In genomic region chr22:37338539-37339246, GRCh38 we compare ENCODE assay signal across 17 cellular contexts. TPM values are rescaled to one million over a fixed set of nuclear protein-coding genes. Genes with fewer than 3 reads are reported as not detected.
A peak's percentile ranks its signal among the peaks of the same experiment; 100 is the strongest.
DNase-seq lines count a peak whose midpoint lies in the region; ATAC-seq and TF ChIP-seq lines count a peak whose summit lies in the region.
"Had no signal": no experiment of that assay in that cellular context is flagged by ENCODE, and none has a peak within 500 bp of the region (broad histone marks: within the 10 kb centered on the region; RNA-seq: fewer than 3 reads in every experiment).

No MANE protein-coding gene starts in this region.

- no peak overlapping the region for H3K56ac ChIP-seq in IMR-90 (ENCODE audit: extremely low read depth, insufficient read depth, low read length)

- H4K20me1 ChIP-seq in IMR-90 (ENCODE audit: insufficient read depth, low read length), result no peaks in the 10 kb centered on the region

- H3K9me3 ChIP-seq in IMR-90 (ENCODE audit: control insufficient read depth, insufficient read depth, low read length) (no peaks in the 10 kb centered on the region), neuronal stem cell (replicated peaks in 1 of 2; ENCODE audit: control insufficient read depth in 2 of 2, insufficient read depth in 1 of 2, low read depth in 1 of 2, low read length in 2 of 2) (no peaks in the 10 kb centered on the region), stomach (no peaks in the 10 kb centered on the region)
- H3K9me3 ChIP-seq: A549 had no signal

- POLR2A ChIA-PET in IMR-90 (lab: Charles Lee; ENCODE audit: unreplicated experiment) (no interaction called here), RWPE1 (lab: Yijun Ruan, JAX; ENCODE audit: low non-redundant PET) (no interaction called here)

- H2AFZ ChIP-seq in IMR-90 (replicated peaks; ENCODE audit: low read length, poor library complexity), result no peak overlapping the region
- no peak overlapping the region for H2AFZ ChIP-seq in neuronal stem cell (ENCODE audit: low read length)

- no peak overlapping the region for H3K4me3 ChIP-seq in IMR-90 (ENCODE audit: insufficient read depth, low read depth, low read length)
- H3K4me3 ChIP-seq in neuronal stem cell (ENCODE audit: low read length in 2 of 2), result peak overlapping the region in 1 of 2 donors; percentile 23
- no peak overlapping the region for H3K4me3 ChIP-seq in stomach
- H3K4me3 ChIP-seq: A549 had no signal

- H3K4me1 ChIP-seq in IMR-90 (ENCODE audit: control insufficient read depth, insufficient read depth, low read length) (peaks cover 21% of the 10 kb centered on the region), neuronal stem cell (ENCODE audit: control insufficient read depth in 2 of 2, insufficient read depth in 1 of 2, low read depth in 1 of 2, low read length in 2 of 2) (peaks cover 0 to 23% of the 10 kb centered on the region in 2 donors), stomach (peaks cover 12 to 53% (median 34%) of the 10 kb centered on the region in 4 donors)

- H3K27me3 Mint-ChIP-seq in T-helper 2 cell treated with Interferon-gamma antibody and Interleukin-4, amounts not matched to agents 5 μg/mL and 100 μg/mL, for 36 hours (ENCODE audit: low read depth), result peaks cover 43% of the 10 kb centered on the region

- peak overlapping the region; percentile 33 for H2BK12ac ChIP-seq in neuronal stem cell (ENCODE audit: low read length)

- H3K14ac ChIP-seq in IMR-90 (replicated peaks; ENCODE audit: low read depth, low read length) (no peak overlapping the region), neuronal stem cell (ENCODE audit: low read length) (no peak overlapping the region)

- H2AK5ac ChIP-seq in IMR-90 (ENCODE audit: low read depth, low read length) (peak overlapping the region; percentile 51; the same call in 1 of the 2 replicates), neuronal stem cell (ENCODE audit: low read depth, low read length) (peak overlapping the region; percentile 88)

- H2BK5ac ChIP-seq in IMR-90 (ENCODE audit: low read depth, low read length, poor library complexity, severe bottlenecking) (no peak overlapping the region), neuronal stem cell (ENCODE audit: low read length) (no peak overlapping the region)

- CTCF ChIA-PET in IMR-90 (lab: Yijun Ruan, JAX), result no interaction called here
- CTCF ChIA-PET in RWPE1 (lab: Yijun Ruan, JAX), result no interaction called here

- no peaks in the 10 kb centered on the region for H3K36me3 Mint-ChIP-seq in T-helper 2 cell treated with Interferon-gamma antibody and Interleukin-4, amounts not matched to agents 5 μg/mL and 100 μg/mL, for 36 hours (ENCODE audit: low read depth)
- H3K36me3 Mint-ChIP-seq: CD8-positive, alpha-beta T cell had no signal

- in situ Hi-C loops in IMR-90 (cut with MboI; ENCODE audit: low sequenced_read_pairs), result no loop called here

- no peaks in the 10 kb centered on the region for H3K36me3 ChIP-seq in IMR-90 (ENCODE audit: control insufficient read depth, insufficient read depth, low read length)
- H3K36me3 ChIP-seq in neuronal stem cell (replicated peaks in 1 of 2; ENCODE audit: control insufficient read depth in 2 of 2, insufficient read depth in 2 of 2, low read length in 2 of 2), result no peaks in the 10 kb centered on the region
- no peaks in the 10 kb centered on the region for H3K36me3 ChIP-seq in stomach

- ATAC-seq in IMR-90 (ENCODE audit: low read depth), result no peak
- ATAC-seq: A549; CD8-positive, alpha-beta T cell; HCT116 had no signal

- H3K4me1 Mint-ChIP-seq in T-helper 2 cell treated with Interferon-gamma antibody and Interleukin-4, amounts not matched to agents 5 μg/mL and 100 μg/mL, for 36 hours (ENCODE audit: low read depth), result peaks cover 3% of the 10 kb centered on the region
- H3K4me1 Mint-ChIP-seq: CD14-positive monocyte had no signal

- dilution Hi-C loops in IMR-90 (cut with HindIII; ENCODE audit: low sequenced_read_pairs, unreplicated experiment), result no loop called here

- H3K9ac ChIP-seq in IMR-90 (ENCODE audit: low read depth, low read length) (no peak overlapping the region), neuronal stem cell (ENCODE audit: low read depth, low read length, poor library complexity) (no peak overlapping the region)

- H3K23ac ChIP-seq in IMR-90 (ENCODE audit: low read depth, low read length) (no peak overlapping the region), neuronal stem cell (ENCODE audit: low read depth, low read length, poor library complexity) (no peak overlapping the region)

- H2BK15ac ChIP-seq in IMR-90 (ENCODE audit: low read depth, low read length), result peak overlapping the region; percentile 56; the same call in 1 of the 3 replicates
- no peak overlapping the region for H2BK15ac ChIP-seq in neuronal stem cell (ENCODE audit: low read length)

- H3K9me3 Mint-ChIP-seq in T-helper 2 cell treated with Interferon-gamma antibody and Interleukin-4, amounts not matched to agents 5 μg/mL and 100 μg/mL, for 36 hours, result no peaks in the 10 kb centered on the region
- H3K9me3 Mint-ChIP-seq: CD8-positive, alpha-beta T cell; IgD-negative memory B cell had no signal

- no peak for TF ChIP-seq RAD21 in IMR-90 (IDR thresholded peaks at IDR 0.05; ENCODE audit: low read length)

- DNase-seq in IMR-90 (no peak), RWPE1 (ENCODE audit: low spot score) (no peak), neuronal stem cell (ENCODE audit: low spot score) (no peak), stomach (peak; percentile 34), GM10266 (ENCODE audit: extremely low spot score) (no peak), mucosa of gallbladder (ENCODE audit: low spot score) (no peak)
- no peak for DNase-seq in T-helper 2 cell treated with Interferon-gamma antibody and Interleukin-4, amounts not matched to agents 5 μg/mL and 100 μg/mL, for 36 hours (ENCODE audit: low spot score)
- DNase-seq: CD8-positive, alpha-beta T cell; COR-L47; DMS153; DMS79 treated with DMSO at 0.1 percent for 48 hours; EL had no signal

- H3K27ac ChIP-seq in IMR-90 (ENCODE audit: insufficient read depth, low read length), result no peak overlapping the region
- peak overlapping the region; percentile 80 for H3K27ac ChIP-seq in RWPE1
- H3K27ac ChIP-seq in neuronal stem cell (replicated peaks; ENCODE audit: low read length), result no peak overlapping the region
- no peak overlapping the region for H3K27ac ChIP-seq in stomach

- no peak overlapping the region for H4K91ac ChIP-seq in IMR-90 (ENCODE audit: insufficient read depth, low read depth, low read length)
- peak overlapping the region; percentile 13 for H4K91ac ChIP-seq in neuronal stem cell (ENCODE audit: low read depth, low read length, poor library complexity)

- H3K27ac Mint-ChIP-seq in T-helper 2 cell treated with Interferon-gamma antibody and Interleukin-4, amounts not matched to agents 5 μg/mL and 100 μg/mL, for 36 hours, result no peak overlapping the region
- H3K27ac Mint-ChIP-seq: CD8-positive, alpha-beta T cell had no signal

- H2BK20ac ChIP-seq in IMR-90 (ENCODE audit: low read depth, low read length), result no peak overlapping the region

- H3K9me1 ChIP-seq in IMR-90 (ENCODE audit: insufficient read depth, low read length), result no peaks in the 10 kb centered on the region

- 89% methylated on average over 5 of the region's 10 CpGs; no CpG with 5 or more reads in 1 of the 2 experiments for WGBS in IMR-90 (ENCODE audit: extremely low coverage in 2 of 2, insufficient read length in 1 of 2), 2 experiments
- WGBS in neuronal stem cell (ENCODE audit: extremely low coverage in 2 of 2, insufficient read length in 2 of 2, insufficient replicate concordance in 1 of 2), 2 donors, result no CpG with 5 or more reads among the region's 10 CpGs
- WGBS in stomach, 5 donors, result 74 to 85% (median 78%) methylated on average over 10 of the region's 10 CpGs

- no peak overlapping the region for H2BK120ac ChIP-seq in IMR-90 (ENCODE audit: low read depth, low read length)
- H2BK120ac ChIP-seq in neuronal stem cell (ENCODE audit: low read depth, low read length), result no peak overlapping the region

- TF ChIP-seq POLR2A in IMR-90 (IDR thresholded peaks at IDR 0.05; ENCODE audit: low read depth, low read length), result no peak
- TF ChIP-seq POLR2A in stomach (IDR thresholded peaks at IDR 0.05), result no peak

- H3K18ac ChIP-seq in IMR-90 (ENCODE audit: low read depth, low read length), result no peak overlapping the region
- H3K18ac ChIP-seq in neuronal stem cell (ENCODE audit: low read length), result peak overlapping the region; percentile 65

- no peak for TF ChIP-seq EP300 in stomach (IDR thresholded peaks at IDR 0.05)

- no peak overlapping the region for H3K4me3 Mint-ChIP-seq in T-helper 2 cell treated with Interferon-gamma antibody and Interleukin-4, amounts not matched to agents 5 μg/mL and 100 μg/mL, for 36 hours
- H3K4me3 Mint-ChIP-seq: CD8-positive, alpha-beta T cell had no signal

- TF ChIP-seq CTCF in IMR-90 (conservative IDR thresholded peaks at IDR 0.05; ENCODE audit: low read depth, low read length) (no peak), RWPE1 (conservative IDR thresholded peaks at IDR 0.05; ENCODE audit: low read depth) (no peak), stomach (IDR thresholded peaks at IDR 0.05) (no peak), GM10266 (IDR thresholded peaks at IDR 0.05; ENCODE audit: control insufficient read depth, insufficient read depth, low read depth, missing control alignments) (no peak)

- H3K4ac ChIP-seq in IMR-90 (ENCODE audit: low read depth, low read length) (no peak overlapping the region), neuronal stem cell (ENCODE audit: low read length) (no peak overlapping the region)

- no peak overlapping the region for H3K4me2 ChIP-seq in IMR-90 (ENCODE audit: low read depth, low read length)
- H3K4me2 ChIP-seq in neuronal stem cell (ENCODE audit: insufficient read depth, low read length, poor library complexity, severe bottlenecking), result no peak overlapping the region
- H3K4me2 ChIP-seq: A549 had no signal

- no peak overlapping the region for H4K5ac ChIP-seq in IMR-90 (ENCODE audit: low read depth, low read length)

- no TSS peak for BruUV-seq in IMR-90 (replicated peaks; lab: Mats Ljungman, UMichigan)

- H3K79me1 ChIP-seq in IMR-90 (ENCODE audit: low read depth in 1 of 2, low read length in 2 of 2) (no peaks in the 10 kb centered on the region), neuronal stem cell (ENCODE audit: low read depth, low read length) (no peaks in the 10 kb centered on the region)

- intact Hi-C loops in IMR-90 (cut with micrococcal nuclease), result no loop called here
- intact Hi-C loops in stomach (cut with DNase I; ENCODE audit: low total_unique reads), result no loop called here

- peaks cover 26% of the 10 kb centered on the region for H3K27me3 ChIP-seq in IMR-90 (ENCODE audit: control insufficient read depth, insufficient read depth, low read length)
- H3K27me3 ChIP-seq in neuronal stem cell (ENCODE audit: control insufficient read depth in 3 of 3, insufficient read depth in 3 of 3, low read depth in 1 of 3, low read length in 3 of 3), result peaks cover 0 to 90% (median 29%) of the 10 kb centered on the region in 3 experiments
- peaks cover 7 to 87% (median 27%) of the 10 kb centered on the region in 3 donors for H3K27me3 ChIP-seq in stomach

- H2AK9ac ChIP-seq in IMR-90 (replicated peaks; ENCODE audit: low read depth, low read length, poor library complexity), result no peak overlapping the region

- no peak overlapping the region for H4K8ac ChIP-seq in IMR-90 (ENCODE audit: low read depth in 2 of 2, low read length in 2 of 2)
- no peak overlapping the region for H4K8ac ChIP-seq in neuronal stem cell (ENCODE audit: low read depth, low read length)

RNA-seq across cellular contexts. Expression of gene CYTH4, which starts 56.4 kb away (rescaled TPM):
- total RNA-seq in IMR-90 (2012; rRNA removed), result 0.28 and 0.36 TPM in 2 replicates
- 0.55 and 0.85 TPM in 2 replicates for polyA plus RNA-seq in IMR-90 (2012; rRNA removed)
- 0.38 TPM in 2 replicates for polyA plus RNA-seq in IMR-90 (2012; cell fraction: cytosol; rRNA removed)
- polyA plus RNA-seq in IMR-90 (2012; cell fraction: nucleus; rRNA removed; ENCODE audit: low replicate concordance), result 0.68 and 0.84 TPM in 2 replicates
- polyA plus RNA-seq in neuronal stem cell (2013, experiment 1 of 2), result not detected
- polyA plus RNA-seq in neuronal stem cell (2013, experiment 2 of 2), result not detected
- 10 to 100 TPM in 2 of 5 donors, 1 to 10 TPM in 2, not detected in 1; 4.2 to 77.0 (median 12.5) TPM for total RNA-seq in stomach
- polyA plus RNA-seq in stomach, result 1 to 10 TPM; 1.9 to 6.0 (median 5.0) TPM
- total RNA-seq in mucosa of gallbladder, result 24.1 TPM
- polyA plus RNA-seq: BJ had no signal
